Comparison of ENCODE assay signal across 24 cellular contexts in the genomic region with DNA sequence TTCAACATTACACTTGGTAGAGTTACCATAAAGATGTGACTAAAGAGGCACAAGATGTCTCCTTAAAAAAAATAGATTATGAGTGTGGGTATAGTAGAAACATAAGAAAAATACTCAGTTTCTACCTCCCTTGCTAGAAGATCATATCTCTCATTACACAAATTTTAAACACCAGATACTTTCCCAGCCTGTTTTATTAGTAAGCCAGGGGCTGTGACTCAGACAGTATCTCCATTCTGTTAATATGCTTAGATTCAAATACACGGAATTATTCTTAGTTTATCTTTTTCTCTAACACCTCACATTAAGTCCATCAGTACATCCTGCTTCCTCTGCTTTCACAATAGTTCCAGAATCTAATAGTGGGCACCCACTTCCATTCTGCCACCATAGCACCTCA.
"Had no signal": no experiment of that assay in that cellular context is flagged by ENCODE, and none has a peak within 500 bp of the region (broad histone marks: within the 10 kb centered on the region; RNA-seq: fewer than 3 reads in every experiment).

No MANE protein-coding gene starts in this region.

- H3K27ac Mint-ChIP-seq: effector memory CD8-positive, alpha-beta T cell; naive thymus-derived CD8-positive, alpha-beta T cell; nephron progenitor cell; stimulated activated effector memory CD8-positive, alpha-beta T cell treated with anti-CD3 and anti-CD28 coated beads, Interleukin-12 subunit alpha, Interleukin-12 subunit beta, amount 100 ng/mL, for 72 hours had no signal

- H3K36me3 Mint-ChIP-seq: naive thymus-derived CD8-positive, alpha-beta T cell; stimulated activated effector memory CD8-positive, alpha-beta T cell treated with anti-CD3 and anti-CD28 coated beads, Interleukin-12 subunit alpha, Interleukin-12 subunit beta, amount 100 ng/mL, for 72 hours had no signal

- H3K27ac ChIP-seq: esophagus squamous epithelium, ovary, psoas muscle, sigmoid colon, stomach, thyroid gland, vagina had no signal

- H3K4me1 ChIP-seq: esophagus squamous epithelium, psoas muscle, sigmoid colon, stomach, thyroid gland, vagina had no signal

- H3K36me3 ChIP-seq: esophagus squamous epithelium, ovary, sigmoid colon, stomach, thyroid gland, vagina had no signal

- H3K9me3 ChIP-seq: esophagus squamous epithelium, ovary, psoas muscle, sigmoid colon, stomach, thyroid gland, vagina had no signal

- H3K4me3 ChIP-seq: esophagus squamous epithelium, lung, ovary, psoas muscle, sigmoid colon, stomach, thyroid gland, vagina had no signal

- H3K27me3 ChIP-seq: esophagus squamous epithelium, ovary, sigmoid colon, stomach, thyroid gland, vagina had no signal

- DNase-seq: cortex of kidney; effector memory CD8-positive, alpha-beta T cell; erythroblast; esophagus squamous epithelium; hypothalamus; kidney; mesendoderm; midbrain; naive thymus-derived CD8-positive, alpha-beta T cell; nephron progenitor cell; nucleus accumbens; ovary; posterior cingulate gyrus; psoas muscle; right cardiac atrium; sigmoid colon; stimulated activated CD4-positive, alpha-beta T cell treated with anti-CD3 and anti-CD28 coated beads, Interleukin-2, amount 100 ng/mL, for 24 hours; stimulated activated CD4-positive, alpha-beta T cell treated with anti-CD3 and anti-CD28 coated beads, Interleukin-4, amount 100 ng/mL, for 24 hours; stimulated activated naive CD4-positive, alpha-beta T cell treated with Interleukin-2 at 50 U/mL for 16 hours; stomach; thyroid gland had no signal

- H3K4me3 Mint-ChIP-seq: effector memory CD8-positive, alpha-beta T cell; naive thymus-derived CD8-positive, alpha-beta T cell; nephron progenitor cell; stimulated activated effector memory CD8-positive, alpha-beta T cell treated with anti-CD3 and anti-CD28 coated beads, Interleukin-12 subunit alpha, Interleukin-12 subunit beta, amount 100 ng/mL, for 72 hours had no signal

- H3K27me3 Mint-ChIP-seq: effector memory CD8-positive, alpha-beta T cell; naive thymus-derived CD8-positive, alpha-beta T cell had no signal

- H3K9me3 Mint-ChIP-seq: nephron progenitor cell had no signal

- H3K4me1 Mint-ChIP-seq: naive thymus-derived CD8-positive, alpha-beta T cell; nephron progenitor cell; stimulated activated effector memory CD8-positive, alpha-beta T cell treated with anti-CD3 and anti-CD28 coated beads, Interleukin-12 subunit alpha, Interleukin-12 subunit beta, amount 100 ng/mL, for 72 hours had no signal
